In genomic region chr15:85501574-85501973, GRCh38 we compare ENCODE assay signal across 24 cellular contexts.
DNase-seq lines count a peak whose midpoint lies in the region; ATAC-seq, FAIRE-seq and TF ChIP-seq lines count a peak whose summit lies in the region.
"Had no signal": no experiment of that assay in that cellular context is flagged by ENCODE, and none has a peak within 500 bp of the region (broad histone marks: within the 10 kb centered on the region; RNA-seq: fewer than 3 reads in every experiment).

No MANE protein-coding gene starts in this region.

- no peaks in the 10 kb centered on the region for H3K36me3 ChIP-seq in CD8-positive, alpha-beta T cell (ENCODE audit: insufficient read depth, low read length)
- H3K36me3 ChIP-seq: breast epithelium, spleen had no signal

- H3K4me1 ChIP-seq in CD8-positive, alpha-beta T cell (ENCODE audit: insufficient read depth, low read length), result peaks cover 51% of the 10 kb centered on the region

- no peaks in the 10 kb centered on the region for H3K27me3 Mint-ChIP-seq in activated CD4-positive, alpha-beta T cell treated with anti-CD3 and anti-CD28 coated beads for 36 hours
- no peaks in the 10 kb centered on the region for H3K27me3 Mint-ChIP-seq in CD8-positive, alpha-beta T cell (ENCODE audit: low read depth)
- H3K27me3 Mint-ChIP-seq in activated T-helper 2 cell treated with anti-CD3 and anti-CD28 coated beads, Interferon-gamma antibody, Interleukin-2, Interleukin-4, amounts not matched to agents 10 μg/mL and 5 μg/mL and 100 μg/mL, durations not matched to agents 14 hours and 24 hours and 36 hours (ENCODE audit: low read depth), result no peaks in the 10 kb centered on the region
- no peaks in the 10 kb centered on the region for H3K27me3 Mint-ChIP-seq in memory B cell

- peaks cover 2% of the 10 kb centered on the region for H3K36me3 Mint-ChIP-seq in activated CD4-positive, alpha-beta T cell treated with anti-CD3 and anti-CD28 coated beads for 36 hours (ENCODE audit: low read depth)
- H3K36me3 Mint-ChIP-seq in CD8-positive, alpha-beta T cell, result peaks cover 3% of the 10 kb centered on the region
- peaks cover 3% of the 10 kb centered on the region for H3K36me3 Mint-ChIP-seq in activated T-helper 2 cell treated with anti-CD3 and anti-CD28 coated beads, Interferon-gamma antibody, Interleukin-2, Interleukin-4, amounts not matched to agents 10 μg/mL and 5 μg/mL and 100 μg/mL, durations not matched to agents 14 hours and 24 hours and 36 hours (ENCODE audit: low read depth)
- H3K36me3 Mint-ChIP-seq in memory B cell, result peaks cover 6% of the 10 kb centered on the region

- no peak overlapping the region for H3K4me3 Mint-ChIP-seq in activated CD4-positive, alpha-beta T cell treated with anti-CD3 and anti-CD28 coated beads for 36 hours
- H3K4me3 Mint-ChIP-seq in CD8-positive, alpha-beta T cell, result no peak overlapping the region
- H3K4me3 Mint-ChIP-seq in activated T-helper 2 cell treated with anti-CD3 and anti-CD28 coated beads, Interferon-gamma antibody, Interleukin-2, Interleukin-4, amounts not matched to agents 10 μg/mL and 5 μg/mL and 100 μg/mL, durations not matched to agents 14 hours and 24 hours and 36 hours (ENCODE audit: low read depth), result no peak overlapping the region
- H3K4me3 Mint-ChIP-seq in memory B cell, result no peak overlapping the region

- no peaks in the 10 kb centered on the region for H3K27me3 ChIP-seq in CD8-positive, alpha-beta T cell (ENCODE audit: insufficient read depth, low read length)
- H3K27me3 ChIP-seq: breast epithelium, spleen had no signal

- no peak for DNase-seq in activated CD4-positive, alpha-beta T cell treated with anti-CD3 and anti-CD28 coated beads for 36 hours
- no peak for DNase-seq in activated CD4-positive, alpha-beta T cell treated with anti-CD3 and anti-CD28 coated beads for 48 hours
- no peak for DNase-seq in CD8-positive, alpha-beta T cell
- DNase-seq in activated T-helper 2 cell treated with anti-CD3 and anti-CD28 coated beads, Interferon-gamma antibody, Interleukin-2, Interleukin-4, amounts not matched to agents 10 μg/mL and 5 μg/mL and 100 μg/mL, durations not matched to agents 14 hours and 24 hours and 36 hours (ENCODE audit: low spot score), result no peak
- no peak for DNase-seq in memory B cell (ENCODE audit: low spot score in 2 of 2)
- DNase-seq in urothelium cell line (ENCODE audit: low spot score), result no peak
- no peak for DNase-seq in hypothalamus (lab: John Stamatoyannopoulos, UW)
- DNase-seq in dermis blood vessel endothelial cell, result no peak
- DNase-seq: activated CD4-positive, alpha-beta T cell treated with anti-CD3 and anti-CD28 coated beads for 1 hour; DMS79; islet precursor cell; Kasumi-1; NCI-H1048; NCI-H187; NCI-H69; occipital lobe; RPMI8226; spleen; stimulated activated CD4-positive, alpha-beta T cell treated with anti-CD3 and anti-CD28 coated beads, Interleukin-4, amount 100 ng/mL, for 4 hours; T1000; trophoblast cell had no signal

- no peaks in the 10 kb centered on the region for H3K9me3 ChIP-seq in CD8-positive, alpha-beta T cell (ENCODE audit: low read length)
- H3K9me3 ChIP-seq: breast epithelium, spleen had no signal

- no peak for FAIRE-seq in urothelium cell line (lab: Jason Lieb, UNC)

- POLR2A ChIA-PET in activated CD4-positive, alpha-beta T cell treated with anti-CD3 and anti-CD28 coated beads for 36 hours (lab: Charles Lee), result no interaction called here
- POLR2A ChIA-PET in CD8-positive, alpha-beta T cell (lab: Charles Lee), result no interaction called here

- no peaks in the 10 kb centered on the region for H3K9me3 Mint-ChIP-seq in activated CD4-positive, alpha-beta T cell treated with anti-CD3 and anti-CD28 coated beads for 36 hours (ENCODE audit: low read depth)
- H3K9me3 Mint-ChIP-seq in CD8-positive, alpha-beta T cell, result no peaks in the 10 kb centered on the region
- H3K9me3 Mint-ChIP-seq in activated T-helper 2 cell treated with anti-CD3 and anti-CD28 coated beads, Interferon-gamma antibody, Interleukin-2, Interleukin-4, amounts not matched to agents 10 μg/mL and 5 μg/mL and 100 μg/mL, durations not matched to agents 14 hours and 24 hours and 36 hours, result no peaks in the 10 kb centered on the region
- H3K9me3 Mint-ChIP-seq in memory B cell, result no peaks in the 10 kb centered on the region

- TF ChIP-seq CTCF in CD8-positive, alpha-beta T cell (IDR thresholded peaks at IDR 0.05), result no peak

- H3K27ac Mint-ChIP-seq in activated CD4-positive, alpha-beta T cell treated with anti-CD3 and anti-CD28 coated beads for 36 hours, result peak overlapping the region; percentile 77
- peak overlapping the region; percentile 85 for H3K27ac Mint-ChIP-seq in CD8-positive, alpha-beta T cell
- peak overlapping the region; percentile 76 for H3K27ac Mint-ChIP-seq in activated T-helper 2 cell treated with anti-CD3 and anti-CD28 coated beads, Interferon-gamma antibody, Interleukin-2, Interleukin-4, amounts not matched to agents 10 μg/mL and 5 μg/mL and 100 μg/mL, durations not matched to agents 14 hours and 24 hours and 36 hours
- peak overlapping the region; percentile 84 for H3K27ac Mint-ChIP-seq in memory B cell

- ATAC-seq in activated CD4-positive, alpha-beta T cell treated with anti-CD3 and anti-CD28 coated beads for 36 hours, result peak; percentile 64
- ATAC-seq in CD8-positive, alpha-beta T cell, result no peak
- no peak for ATAC-seq in memory B cell (ENCODE audit: low read depth)

- H3K27ac ChIP-seq in CD8-positive, alpha-beta T cell (ENCODE audit: low read depth, low read length), result no peak overlapping the region
- H3K27ac ChIP-seq: 22Rv1, breast epithelium, spleen had no signal

- intact Hi-C loops in activated CD4-positive, alpha-beta T cell treated with anti-CD3 and anti-CD28 coated beads for 36 hours (cut with DNase I, micrococcal nuclease), result loop anchor here in 1 of 2 experiments (5.0 kb wide), 1 partner anchor 36 kb away; no protein-coding TSS in a partner anchor
- intact Hi-C loops in CD8-positive, alpha-beta T cell (cut with DNase I, micrococcal nuclease), result loop anchor here in 1 of 2 experiments (10.0 kb wide), 1 partner anchor 167 kb away; no protein-coding TSS in a partner anchor
- intact Hi-C loops in activated T-helper 2 cell treated with anti-CD3 and anti-CD28 coated beads, Interferon-gamma antibody, Interleukin-2, Interleukin-4, amounts not matched to agents 10 μg/mL and 5 μg/mL and 100 μg/mL, durations not matched to agents 14 hours and 24 hours and 36 hours (cut with micrococcal nuclease), result loop anchor here (2.0 to 5.0 kb wide), 3 partner anchors 15 to 201 kb away; no protein-coding TSS in a partner anchor

- CTCF ChIA-PET in activated CD4-positive, alpha-beta T cell treated with anti-CD3 and anti-CD28 coated beads for 36 hours (lab: Charles Lee), result interaction anchor here (4.7 to 6.2 kb wide), 3 partner anchors 13 to 205 kb away, joined by 20 to 29 read pairs (median 25); no protein-coding TSS in a partner anchor
- CTCF ChIA-PET in CD8-positive, alpha-beta T cell (lab: Charles Lee), result interaction anchor here (3.2 kb wide), 1 partner anchor 205 kb away, joined by 8 read pairs; no protein-coding TSS in a partner anchor

- peaks cover 75% of the 10 kb centered on the region for H3K4me1 Mint-ChIP-seq in activated CD4-positive, alpha-beta T cell treated with anti-CD3 and anti-CD28 coated beads for 36 hours
- peaks cover 83% of the 10 kb centered on the region for H3K4me1 Mint-ChIP-seq in CD8-positive, alpha-beta T cell (ENCODE audit: low read depth)
- H3K4me1 Mint-ChIP-seq in activated T-helper 2 cell treated with anti-CD3 and anti-CD28 coated beads, Interferon-gamma antibody, Interleukin-2, Interleukin-4, amounts not matched to agents 10 μg/mL and 5 μg/mL and 100 μg/mL, durations not matched to agents 14 hours and 24 hours and 36 hours (ENCODE audit: low read depth), result peaks cover 81% of the 10 kb centered on the region
- H3K4me1 Mint-ChIP-seq in memory B cell, result peaks cover 49% of the 10 kb centered on the region

- H3K4me3 ChIP-seq in CD8-positive, alpha-beta T cell (ENCODE audit: low read depth, low read length), result no peak overlapping the region
- H3K4me3 ChIP-seq: breast epithelium, lung, spleen had no signal
